In the genomic region with DNA sequence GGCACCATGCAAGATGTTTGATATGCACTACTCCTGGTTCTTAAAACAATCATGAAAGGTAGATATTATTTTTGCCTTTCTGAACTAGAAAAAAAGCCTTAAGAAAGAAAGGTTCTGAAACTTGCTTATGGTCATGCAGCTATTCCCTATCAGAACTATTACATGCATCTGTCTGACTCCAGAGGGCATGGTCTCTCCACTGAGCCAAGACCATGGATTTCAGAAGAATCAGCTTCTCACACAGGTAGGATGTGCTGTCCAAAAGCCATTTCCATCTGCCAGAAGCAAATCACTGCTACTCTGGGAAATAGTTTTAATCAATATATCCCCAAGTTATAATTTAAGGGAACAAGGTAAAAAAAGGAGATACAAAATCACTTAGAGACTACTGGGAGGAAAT, we compare ENCODE assay signal across 17 cellular contexts.
A peak's percentile ranks its signal among the peaks of the same experiment; 100 is the strongest.
DNase-seq lines count a peak whose midpoint lies in the region; ATAC-seq and TF ChIP-seq lines count a peak whose summit lies in the region.
"Had no signal": no experiment of that assay in that cellular context is flagged by ENCODE, and none has a peak within 500 bp of the region (broad histone marks: within the 10 kb centered on the region; RNA-seq: fewer than 3 reads in every experiment).

No MANE protein-coding gene starts in this region.

- POLR2A ChIA-PET in AG04450 (lab: Yijun Ruan, JAX) (no interaction called here), A673 (lab: Charles Lee; ENCODE audit: low non-redundant PET) (no interaction called here)

- H3K4me1 Mint-ChIP-seq in GM23338 (peaks cover 52% of the 10 kb centered on the region), natural killer cell (peaks cover 61 to 72% of the 10 kb centered on the region in 2 donors)
- peaks cover 39% of the 10 kb centered on the region for H3K4me1 Mint-ChIP-seq in activated T-helper 17 cell treated with anti-CD3 and anti-CD28 coated beads, Interleukin-2, amount 50 U/mL, for 72 hours

- H3K4me3 ChIP-seq in AG04450 (ENCODE audit: low read depth, low read length) (no peak overlapping the region), GM23338 (no peak overlapping the region), A673 (ENCODE audit: low read depth, low read length, poor library complexity, severe bottlenecking) (no peak overlapping the region)
- H3K4me3 ChIP-seq: ascending aorta, GM23248, hepatocyte, right atrium auricular region, SK-N-MC, uterus had no signal

- no peaks in the 10 kb centered on the region for H3K36me3 ChIP-seq in GM23338 (ENCODE audit: insufficient read depth)
- no peaks in the 10 kb centered on the region for H3K36me3 ChIP-seq in A673 (ENCODE audit: insufficient read depth, low read length, poor library complexity, severe bottlenecking)
- H3K36me3 ChIP-seq: ascending aorta, right atrium auricular region, uterus had no signal

- H3K9me3 ChIP-seq in AG04450 (ENCODE audit: control insufficient read depth, insufficient read depth, low read length), result no peaks in the 10 kb centered on the region
- no peaks in the 10 kb centered on the region for H3K9me3 ChIP-seq in A673 (ENCODE audit: low read depth, low read length, poor library complexity, severe bottlenecking)
- H3K9me3 ChIP-seq: ascending aorta, right atrium auricular region, uterus had no signal

- peaks cover 37% of the 10 kb centered on the region for H3K36me3 Mint-ChIP-seq in GM23338 (ENCODE audit: low read depth)
- peaks cover 49% of the 10 kb centered on the region for H3K36me3 Mint-ChIP-seq in activated T-helper 17 cell treated with anti-CD3 and anti-CD28 coated beads, Interleukin-2, amount 50 U/mL, for 72 hours (ENCODE audit: low read depth)
- H3K36me3 Mint-ChIP-seq in natural killer cell, result peaks cover 7% of the 10 kb centered on the region

- H3K27me3 ChIP-seq in AG04450 (ENCODE audit: control insufficient read depth, insufficient read depth, low read length) (no peaks in the 10 kb centered on the region), GM23338 (ENCODE audit: insufficient read depth) (no peaks in the 10 kb centered on the region), A673 (replicated peaks; ENCODE audit: insufficient read depth, low read depth, low read length, poor library complexity) (no peaks in the 10 kb centered on the region)
- H3K27me3 ChIP-seq: ascending aorta, hepatocyte, right atrium auricular region, uterus had no signal

- peaks cover 53% of the 10 kb centered on the region for H3K4me1 ChIP-seq in GM23338 (ENCODE audit: insufficient read depth)
- peaks cover 42% of the 10 kb centered on the region for H3K4me1 ChIP-seq in A673 (ENCODE audit: insufficient read depth, low read length, poor library complexity, severe bottlenecking)

- no peak overlapping the region for H3K4me2 ChIP-seq in GM23338
- H3K4me2 ChIP-seq: hepatocyte had no signal

- no peak overlapping the region for H2AFZ ChIP-seq in GM23338
- H2AFZ ChIP-seq: GM23248, hepatocyte had no signal

- TF ChIP-seq CTCF in AG04450 (IDR thresholded peaks at IDR 0.05; ENCODE audit: low read depth, low read length), result 0 out of 2 replicates have a peak, but pooled peaks have one; percentile 8
- peak in 1 of 2 experiments; percentile 27; a peak in 1 of 4 replicates for TF ChIP-seq CTCF in GM23338 (conservative IDR thresholded peaks at IDR 0.05; ENCODE audit: low read depth in 2 of 2)
- TF ChIP-seq CTCF in natural killer cell (IDR thresholded peaks at IDR 0.05), result no peak
- no peak for TF ChIP-seq CTCF in A673 (conservative IDR thresholded peaks at IDR 0.05; ENCODE audit: low read depth, low read length)

- peaks cover 64% of the 10 kb centered on the region for H3K79me2 ChIP-seq in GM23338 (replicated peaks; ENCODE audit: insufficient read depth)

- intact Hi-C loops in natural killer cell (cut with micrococcal nuclease), result no loop called here
- intact Hi-C loops in A673 (cut with micrococcal nuclease; ENCODE audit: unreplicated experiment), result no loop called here

- H3K9me3 Mint-ChIP-seq in GM23338 (no peaks in the 10 kb centered on the region; the same call in 2 of the 3 replicates), natural killer cell (no peaks in the 10 kb centered on the region)
- H3K9me3 Mint-ChIP-seq in activated T-helper 17 cell treated with anti-CD3 and anti-CD28 coated beads, Interleukin-2, amount 50 U/mL, for 72 hours, result peaks cover 5% of the 10 kb centered on the region
- H3K9me3 Mint-ChIP-seq: CD14-positive monocyte had no signal

- no peaks in the 10 kb centered on the region for H3K9me2 ChIP-seq in GM23338 (ENCODE audit: insufficient read depth)

- ATAC-seq in GM23338 (no peak), natural killer cell (no peak), HG03025 (IDR thresholded peaks at IDR 0.05; ENCODE audit: low FRiP score, unreplicated experiment) (no peak)
- ATAC-seq in activated T-helper 17 cell treated with anti-CD3 and anti-CD28 coated beads, Interleukin-2, amount 50 U/mL, for 72 hours (replicated peaks), result no peak

- DNase-seq in AG04450 (ENCODE audit: low read depth, low spot score) (no peak), GM23338 (ENCODE audit: low spot score) (no peak), natural killer cell (no peak), A673 (ENCODE audit: low spot score) (no peak), Ammon's horn (ENCODE audit: low spot score) (no peak)
- DNase-seq in stimulated activated CD4-positive, alpha-beta T cell treated with anti-CD3 and anti-CD28 coated beads, Interleukin-1b, Interleukin-23, amount 100 ng/mL, for 48 hours, result no peak
- DNase-seq: GM23248, mammary epithelial cell, NCI-H1436, uterus had no signal

- H3K27me3 Mint-ChIP-seq in GM23338 (ENCODE audit: insufficient read depth, low read depth, poor library complexity), result peaks cover 3% of the 10 kb centered on the region
- H3K27me3 Mint-ChIP-seq in activated T-helper 17 cell treated with anti-CD3 and anti-CD28 coated beads, Interleukin-2, amount 50 U/mL, for 72 hours, result no peaks in the 10 kb centered on the region
- no peaks in the 10 kb centered on the region for H3K27me3 Mint-ChIP-seq in natural killer cell (ENCODE audit: low read depth in 2 of 2)

- 0 out of 2 replicates have a peak, but pooled peaks cover 5% of the 10 kb centered on the region for H3F3A ChIP-seq in GM23338 (replicated peaks; ENCODE audit: low read depth)

- H3K4me3 Mint-ChIP-seq in GM23338 (no peak overlapping the region), natural killer cell (peak overlapping the region; percentile 71)
- peak overlapping the region; percentile 76 for H3K4me3 Mint-ChIP-seq in activated T-helper 17 cell treated with anti-CD3 and anti-CD28 coated beads, Interleukin-2, amount 50 U/mL, for 72 hours
- H3K4me3 Mint-ChIP-seq: CD14-positive monocyte had no signal

- no TSS peak for BruUV-seq in A673 (replicated peaks; lab: Mats Ljungman, UMichigan)

- H3K27ac Mint-ChIP-seq in GM23338 (peak overlapping the region; percentile 36; the same call in 1 of the 2 replicates), natural killer cell (peak overlapping the region; percentile 90 to 99)
- H3K27ac Mint-ChIP-seq in activated T-helper 17 cell treated with anti-CD3 and anti-CD28 coated beads, Interleukin-2, amount 50 U/mL, for 72 hours, result peak overlapping the region; percentile 87

- H4K20me1 ChIP-seq in GM23338 (replicated peaks; ENCODE audit: insufficient read depth), result no peaks in the 10 kb centered on the region; the same call in 1 of the 2 replicates

- H3K27ac ChIP-seq in AG04450 (ENCODE audit: low read depth, low read length), result no peak overlapping the region
- H3K27ac ChIP-seq in GM23338 (ENCODE audit: low read depth), result 0 out of 2 replicates have a peak overlapping the region, but pooled peaks have one; percentile 33
- no peak overlapping the region for H3K27ac ChIP-seq in A673 (ENCODE audit: low read depth, low read length, poor library complexity, severe bottlenecking)
- H3K27ac ChIP-seq: GM23248, hepatocyte, right atrium auricular region, SK-N-MC had no signal

- CTCF ChIA-PET in AG04450 (lab: Charles Lee) (interaction anchor here (1.5 to 4.8 kb wide), 2 partner anchors 48 to 187 kb away, joined by 5 to 37 read pairs; no protein-coding TSS in a partner anchor), A673 (lab: Charles Lee) (no interaction called here)

TF ChIP-seq in GM23338, 12 proteins besides CTCF, POLR2A, EP300 and RAD21 (continues in another document):
- TF ChIP-seq ZNF331 (CRISPR knock-in tag; IDR thresholded peaks at IDR 0.05; ENCODE audit: low read depth), result no peak
- TF ChIP-seq, protein P1, sequence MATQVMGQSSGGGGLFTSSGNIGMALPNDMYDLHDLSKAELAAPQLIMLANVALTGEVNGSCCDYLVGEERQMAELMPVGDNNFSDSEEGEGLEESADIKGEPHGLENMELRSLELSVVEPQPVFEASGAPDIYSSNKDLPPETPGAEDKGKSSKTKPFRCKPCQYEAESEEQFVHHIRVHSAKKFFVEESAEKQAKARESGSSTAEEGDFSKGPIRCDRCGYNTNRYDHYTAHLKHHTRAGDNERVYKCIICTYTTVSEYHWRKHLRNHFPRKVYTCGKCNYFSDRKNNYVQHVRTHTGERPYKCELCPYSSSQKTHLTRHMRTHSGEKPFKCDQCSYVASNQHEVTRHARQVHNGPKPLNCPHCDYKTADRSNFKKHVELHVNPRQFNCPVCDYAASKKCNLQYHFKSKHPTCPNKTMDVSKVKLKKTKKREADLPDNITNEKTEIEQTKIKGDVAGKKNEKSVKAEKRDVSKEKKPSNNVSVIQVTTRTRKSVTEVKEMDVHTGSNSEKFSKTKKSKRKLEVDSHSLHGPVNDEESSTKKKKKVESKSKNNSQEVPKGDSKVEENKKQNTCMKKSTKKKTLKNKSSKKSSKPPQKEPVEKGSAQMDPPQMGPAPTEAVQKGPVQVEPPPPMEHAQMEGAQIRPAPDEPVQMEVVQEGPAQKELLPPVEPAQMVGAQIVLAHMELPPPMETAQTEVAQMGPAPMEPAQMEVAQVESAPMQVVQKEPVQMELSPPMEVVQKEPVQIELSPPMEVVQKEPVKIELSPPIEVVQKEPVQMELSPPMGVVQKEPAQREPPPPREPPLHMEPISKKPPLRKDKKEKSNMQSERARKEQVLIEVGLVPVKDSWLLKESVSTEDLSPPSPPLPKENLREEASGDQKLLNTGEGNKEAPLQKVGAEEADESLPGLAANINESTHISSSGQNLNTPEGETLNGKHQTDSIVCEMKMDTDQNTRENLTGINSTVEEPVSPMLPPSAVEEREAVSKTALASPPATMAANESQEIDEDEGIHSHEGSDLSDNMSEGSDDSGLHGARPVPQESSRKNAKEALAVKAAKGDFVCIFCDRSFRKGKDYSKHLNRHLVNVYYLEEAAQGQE (IDR thresholded peaks at IDR 0.05; ENCODE audit: unreplicated experiment), result no peak
- no peak for TF ChIP-seq CREB1 (CRISPR knock-in tag; IDR thresholded peaks at IDR 0.05; ENCODE audit: low read depth)

Comparison
In these comparisons a context has a peak if more than half of its experiments do, and no peak if none do; other contexts are left out.
1. H3K27ac Mint-ChIP-seq: peak in every context shown above with its lines; median percentile 94 in natural killer cell; 87 in activated T-helper 17 cell treated with anti-CD3 and anti-CD28 coated beads, Interleukin-2, amount 50 U/mL, for 72 hours; 36 in GM23338.